9 cellular contexts compared by ENCODE assay signal in the genomic region with DNA sequence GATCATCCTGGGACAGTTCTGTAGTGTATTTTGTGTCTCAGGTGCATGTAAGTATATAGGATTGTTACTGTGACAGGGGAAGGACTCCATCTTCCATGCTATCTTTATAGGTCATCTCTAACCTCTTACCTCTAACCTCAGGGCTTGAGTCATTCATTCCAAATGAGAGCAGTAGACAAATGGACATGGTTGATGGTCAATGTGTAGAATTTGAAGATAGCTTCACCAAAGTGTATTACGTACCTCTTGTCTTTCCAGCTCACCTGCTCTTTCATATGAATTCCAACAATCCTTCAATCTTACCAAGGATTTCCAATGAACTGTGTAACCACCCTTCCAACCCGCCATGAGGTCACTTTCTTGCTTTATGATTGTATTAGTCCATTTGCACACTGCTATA.
"Had no signal": no experiment of that assay in that cellular context is flagged by ENCODE, and none has a peak within 500 bp of the region (broad histone marks: within the 10 kb centered on the region; RNA-seq: fewer than 3 reads in every experiment).

No MANE protein-coding gene starts in this region.

- DNase-seq: GM23248, GOT3, H7, H9, HCEC 1CT, HFFc6 had no signal

- H3K27ac Mint-ChIP-seq: GM23338, H9, HFFc6 had no signal

- H3K9me3 ChIP-seq: HAP-1 had no signal

- H3K4me3 ChIP-seq: GM23248, GM23338, HAP-1 had no signal

- H3K27ac ChIP-seq: GM23248 had no signal

- H3K9ac ChIP-seq: GM23248 had no signal

- ATAC-seq: GM23338, HCT116 had no signal

- H3K4me3 Mint-ChIP-seq: GM23338, H9, HFFc6 had no signal

- H2AFZ ChIP-seq: GM23248 had no signal

- H3K9me3 Mint-ChIP-seq: GM23338, H9, HFFc6 had no signal

- H3K36me3 ChIP-seq: HAP-1 had no signal

- H3K4me2 ChIP-seq: GM23338 had no signal
